14 cellular contexts compared by ENCODE assay signal in genomic region chr12:111749391-111749790, GRCh38. TPM values are rescaled to one million over a fixed set of nuclear protein-coding genes. Genes with fewer than 3 reads are reported as not detected.
A peak's percentile ranks its signal among the peaks of the same experiment; 100 is the strongest.
DNase-seq lines count a peak whose midpoint lies in the region; ATAC-seq and TF ChIP-seq lines count a peak whose summit lies in the region.
"Had no signal": no experiment of that assay in that cellular context is flagged by ENCODE, and none has a peak within 500 bp of the region (broad histone marks: within the 10 kb centered on the region; RNA-seq: fewer than 3 reads in every experiment).

No MANE protein-coding gene starts in this region.

- no peak overlapping the region for H3K4me2 ChIP-seq in mesenchymal stem cell (ENCODE audit: low read length, poor library complexity, severe bottlenecking)
- H3K4me2 ChIP-seq: GM23338 had no signal

- no peak overlapping the region for H3K4ac ChIP-seq in mesenchymal stem cell (ENCODE audit: low read depth in 1 of 2, low read length in 2 of 2)

- peak overlapping the region; percentile 72 to 73 for H3K27ac ChIP-seq in right atrium auricular region
- H3K27ac ChIP-seq in cingulate gyrus (ENCODE audit: low read depth, low read length), result peak overlapping the region; percentile 39
- peak overlapping the region in 1 of 3 donors; percentile 43 for H3K27ac ChIP-seq in right lobe of liver
- no peak overlapping the region for H3K27ac ChIP-seq in mesenchymal stem cell (ENCODE audit: low read length, poor library complexity, severe bottlenecking)
- H3K27ac ChIP-seq in naive thymus-derived CD4-positive, alpha-beta T cell (ENCODE audit: low read depth, low read length), result no peak overlapping the region

- H3K9ac ChIP-seq in mesenchymal stem cell (ENCODE audit: low read length), result no peak overlapping the region

- no peak overlapping the region for H4K8ac ChIP-seq in mesenchymal stem cell (ENCODE audit: low read length)

- H3K4me1 Mint-ChIP-seq in naive thymus-derived CD4-positive, alpha-beta T cell, result no peaks in the 10 kb centered on the region
- H3K4me1 Mint-ChIP-seq: B cell, GM23338 had no signal

- no peak overlapping the region for H3K23ac ChIP-seq in mesenchymal stem cell (ENCODE audit: low read length in 2 of 2)

- no peak overlapping the region for H3K4me3 ChIP-seq in right atrium auricular region
- no peak overlapping the region for H3K4me3 ChIP-seq in right lobe of liver
- H3K4me3 ChIP-seq in mesenchymal stem cell (ENCODE audit: insufficient read depth in 1 of 2, low read depth in 1 of 2, low read length in 2 of 2), result no peak overlapping the region
- no peak overlapping the region for H3K4me3 ChIP-seq in naive thymus-derived CD4-positive, alpha-beta T cell (ENCODE audit: low read length)
- H3K4me3 ChIP-seq: GM23338 had no signal

- 37% methylated on average over 3 of the region's 4 CpGs for WGBS in right lobe of liver (ENCODE audit: insufficient coverage, low coverage, low lambda C conversion rate, missing lambda C conversion rate)
- WGBS in mesenchymal stem cell, result 98% methylated on average over 3 of the region's 4 CpGs

- no peak overlapping the region for H3K14ac ChIP-seq in mesenchymal stem cell (ENCODE audit: low read length in 2 of 2)

- ATAC-seq in Right ventricle myocardium inferior (no peak), right lobe of liver (peak; percentile 67 to 74 (median 69))
- no peak for ATAC-seq in naive thymus-derived CD4-positive, alpha-beta T cell
- ATAC-seq: GM23338 had no signal

- H3K36me3 Mint-ChIP-seq in naive thymus-derived CD4-positive, alpha-beta T cell, result peaks cover 8 to 38% (median 14%) of the 10 kb centered on the region in 5 donors

- no peak overlapping the region for H2AFZ ChIP-seq in mesenchymal stem cell (ENCODE audit: low read depth, low read length)
- H2AFZ ChIP-seq: GM23338 had no signal

- H3K36me3 ChIP-seq in right atrium auricular region (peaks cover 35% of the 10 kb centered on the region), right lobe of liver (peaks cover 0 to 25% (median 0%) of the 10 kb centered on the region in 4 donors), mesenchymal stem cell (ENCODE audit: control insufficient read depth in 1 of 2, insufficient read depth in 2 of 2, low read depth in 1 of 2, low read length in 2 of 2) (peaks cover 52 to 60% of the 10 kb centered on the region in 2 experiments)
- H3K36me3 ChIP-seq in naive thymus-derived CD4-positive, alpha-beta T cell (ENCODE audit: control insufficient read depth in 2 of 3, insufficient read depth in 3 of 3, low read length in 3 of 3), result peaks cover 0 to 71% (median 9%) of the 10 kb centered on the region in 3 experiments

- H3K9me3 Mint-ChIP-seq in naive thymus-derived CD4-positive, alpha-beta T cell, result no peaks in the 10 kb centered on the region
- H3K9me3 Mint-ChIP-seq: CD4-positive, alpha-beta T cell; GM23338; H9 had no signal

- no peak overlapping the region for H2BK12ac ChIP-seq in mesenchymal stem cell (ENCODE audit: low read length in 2 of 2)

- H2BK120ac ChIP-seq in mesenchymal stem cell (ENCODE audit: low read depth, low read length), result no peak overlapping the region

- no peak for TF ChIP-seq CTCF in right atrium auricular region (IDR thresholded peaks at IDR 0.05)
- no peak for TF ChIP-seq CTCF in right lobe of liver (IDR thresholded peaks at IDR 0.05)

- H3K18ac ChIP-seq in mesenchymal stem cell (ENCODE audit: low read depth in 1 of 2, low read length in 2 of 2), result no peak overlapping the region

- no peaks in the 10 kb centered on the region for H3K27me3 Mint-ChIP-seq in naive thymus-derived CD4-positive, alpha-beta T cell
- H3K27me3 Mint-ChIP-seq: B cell; CD4-positive, alpha-beta T cell had no signal

- TF ChIP-seq POLR2A in right lobe of liver (IDR thresholded peaks at IDR 0.05), result no peak

- H4K91ac ChIP-seq in mesenchymal stem cell (ENCODE audit: low read length), result no peak overlapping the region

- DNase-seq in right atrium auricular region (ENCODE audit: low spot score) (no peak), Right ventricle myocardium inferior (ENCODE audit: missing footprints) (no peak), right lobe of liver (peak in 1 of 3 donors; percentile 68), mesenchymal stem cell (no peak), ecto neural progenitor cell (ENCODE audit: low spot score) (no peak)
- DNase-seq in naive thymus-derived CD4-positive, alpha-beta T cell, result no peak
- DNase-seq: C1 segment of cervical spinal cord; CD4-positive, alpha-beta T cell; DMS79 treated with DMSO at 0.1 percent for 48 hours; EL; H9 had no signal

- no peak overlapping the region for H2BK5ac ChIP-seq in mesenchymal stem cell (ENCODE audit: low read depth, low read length, poor library complexity, severe bottlenecking)

- H3K79me1 ChIP-seq in mesenchymal stem cell (replicated peaks; ENCODE audit: low read length, poor library complexity, severe bottlenecking), result no peaks in the 10 kb centered on the region

- H3K9me3 ChIP-seq in right atrium auricular region, result no peaks in the 10 kb centered on the region
- H3K9me3 ChIP-seq in right lobe of liver, result no peaks in the 10 kb centered on the region
- H3K9me3 ChIP-seq in mesenchymal stem cell (ENCODE audit: control insufficient read depth, low read length), result no peaks in the 10 kb centered on the region
- no peaks in the 10 kb centered on the region for H3K9me3 ChIP-seq in naive thymus-derived CD4-positive, alpha-beta T cell (ENCODE audit: control insufficient read depth in 2 of 3, low read length in 3 of 3)

- H3K27ac Mint-ChIP-seq in naive thymus-derived CD4-positive, alpha-beta T cell, result no peak overlapping the region
- H3K27ac Mint-ChIP-seq: B cell; CD4-positive, alpha-beta T cell; GM23338; H9 had no signal

- no peaks in the 10 kb centered on the region for H3K27me3 ChIP-seq in right atrium auricular region
- H3K27me3 ChIP-seq in right lobe of liver, result no peaks in the 10 kb centered on the region
- H3K27me3 ChIP-seq in mesenchymal stem cell (ENCODE audit: control insufficient read depth in 1 of 2, insufficient read depth in 1 of 2, low read length in 2 of 2), result no peaks in the 10 kb centered on the region
- no peaks in the 10 kb centered on the region for H3K27me3 ChIP-seq in naive thymus-derived CD4-positive, alpha-beta T cell (ENCODE audit: control insufficient read depth in 2 of 2, insufficient read depth in 2 of 2, low read length in 2 of 2)

- POLR2A ChIA-PET in naive thymus-derived CD4-positive, alpha-beta T cell (lab: Charles Lee), result no interaction called here

- CTCF ChIA-PET in naive thymus-derived CD4-positive, alpha-beta T cell (lab: Charles Lee), result no interaction called here

- intact Hi-C loops in Right ventricle myocardium inferior (cut with DNase I) (no loop called here), right lobe of liver (cut with DNase I) (no loop called here)
- intact Hi-C loops in naive thymus-derived CD4-positive, alpha-beta T cell (cut with micrococcal nuclease), result no loop called here

- H3K4me3 Mint-ChIP-seq in naive thymus-derived CD4-positive, alpha-beta T cell, result no peak overlapping the region
- H3K4me3 Mint-ChIP-seq: B cell; CD4-positive, alpha-beta T cell; GM23338; H9 had no signal

- no peak overlapping the region for H2BK15ac ChIP-seq in mesenchymal stem cell (ENCODE audit: low read depth, poor library complexity, severe bottlenecking)

- H2AK5ac ChIP-seq in mesenchymal stem cell (ENCODE audit: low read length, severe bottlenecking), result no peak overlapping the region

- H3K4me1 ChIP-seq in right atrium auricular region (peaks cover 0 to 40% of the 10 kb centered on the region in 2 donors), right lobe of liver (peaks cover 0 to 20% (median 8%) of the 10 kb centered on the region in 4 donors), mesenchymal stem cell (ENCODE audit: control insufficient read depth, insufficient read depth, low read depth, low read length) (peaks cover 2% of the 10 kb centered on the region)
- H3K4me1 ChIP-seq in naive thymus-derived CD4-positive, alpha-beta T cell (ENCODE audit: control insufficient read depth in 2 of 2, insufficient read depth in 2 of 2, low read length in 2 of 2), result no peaks in the 10 kb centered on the region

RNA-seq across cellular contexts. Expression of gene ALDH2, which starts 17.3 kb away (rescaled TPM):
- total RNA-seq in right atrium auricular region (100 to 1,000 TPM; 157 to 158 TPM), Right ventricle myocardium inferior (382 TPM), right lobe of liver (1,000 to 10,000 TPM in 2 of 6 experiments, 100 to 1,000 TPM in 4; 287 to 1,060 (median 749) TPM)
- polyA plus RNA-seq in mesenchymal stem cell (2013, experiment 1 of 2), result 54.3 TPM
- polyA plus RNA-seq in mesenchymal stem cell (2013, experiment 2 of 2), result 52.7 TPM
- total RNA-seq in naive thymus-derived CD4-positive, alpha-beta T cell, result 10 to 100 TPM in 1 of 5 experiments, 1 to 10 TPM in 3, under 1 TPM in 1; 0.46 to 69.3 (median 3.4) TPM
- under 1 TPM; 0.89 to 0.99 TPM for polyA plus RNA-seq in naive thymus-derived CD4-positive, alpha-beta T cell

Comparison
In these comparisons a context has a peak if more than half of its experiments do, and no peak if none do; other contexts are left out.
1. H3K27ac ChIP-seq: peak in right atrium auricular region (2 of 2) and cingulate gyrus (single experiment); none in mesenchymal stem cell (single experiment) and naive thymus-derived CD4-positive, alpha-beta T cell (single experiment).
2. ATAC-seq: peak in right lobe of liver (4 of 4); none in Right ventricle myocardium inferior (single experiment) and naive thymus-derived CD4-positive, alpha-beta T cell (single experiment).